In the genomic region with DNA sequence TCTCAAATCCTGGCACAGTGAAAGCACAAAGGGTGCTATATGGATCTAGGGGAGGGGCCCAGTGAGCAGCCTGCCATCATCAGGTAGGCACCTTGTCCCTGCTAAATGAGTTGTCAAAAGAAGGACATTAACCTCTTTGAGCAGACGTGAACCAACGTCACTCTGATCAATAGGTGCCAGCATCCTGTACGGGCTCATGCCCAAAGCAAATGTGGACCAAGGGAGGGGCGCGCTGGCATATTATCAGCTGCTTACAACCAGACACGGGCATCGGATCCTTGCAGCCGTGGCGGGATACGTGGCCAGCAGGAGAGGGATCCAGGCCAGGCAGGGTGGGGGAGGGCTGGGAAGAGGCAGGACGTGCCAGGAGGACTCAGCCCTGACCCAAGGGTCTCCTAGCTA, we compare ENCODE assay signal across 30 cellular contexts.
DNase-seq lines count a peak whose midpoint lies in the region; ATAC-seq, FAIRE-seq and TF ChIP-seq lines count a peak whose summit lies in the region.
"Had no signal": no experiment of that assay in that cellular context is flagged by ENCODE, and none has a peak within 500 bp of the region (broad histone marks: within the 10 kb centered on the region; RNA-seq: fewer than 3 reads in every experiment).

No MANE protein-coding gene starts in this region.

- H3K4me3 Mint-ChIP-seq in chondrocyte (ENCODE audit: unreplicated experiment): no peak overlapping the region
- no peak overlapping the region for H3K4me3 Mint-ChIP-seq in nephron
- H3K4me3 Mint-ChIP-seq: activated CD4-positive, alpha-beta T cell treated with anti-CD3 and anti-CD28 coated beads, Interleukin-2, amount 10 ng/mL, durations not matched to agents 7 days and 5 days; activated naive CD4-positive, alpha-beta T cell treated with anti-CD3 and anti-CD28 coated beads for 36 hours; activated T-cell treated with anti-CD3 and anti-CD28 coated beads, Interleukin-2, amount 50 U/mL, for 4 hours; CD8-positive, alpha-beta memory T cell; stimulated activated memory B cell treated with anti-CD40 and anti-IgM and Interleukin-4, amounts not matched to agents 10 μg/mL and 1 μg/mL and 100 μg/mL, for 72 hours; WTC11 had no signal

- no TSS peak for BruUV-seq in HepG2 (replicated peaks; lab: Mats Ljungman, UMichigan)

- no peaks in the 10 kb centered on the region for H3K79me2 ChIP-seq in HepG2 (ENCODE audit: insufficient read depth, low read length)
- H3K79me2 ChIP-seq: parathyroid adenoma had no signal

- H3K36me3 ChIP-seq in liver (ENCODE audit: control insufficient read depth in 4 of 4, insufficient read depth in 3 of 4, low read depth in 1 of 4, low read length in 3 of 4) (no peaks in the 10 kb centered on the region), HepG2 (replicated peaks in 1 of 2; ENCODE audit: control insufficient read depth in 1 of 2, insufficient read depth in 2 of 2, low read length in 2 of 2) (no peaks in the 10 kb centered on the region)

- in situ Hi-C loops in HepG2 (cut with HindIII; ENCODE audit: extremely low pct_ligation_motif_present, low pct_unique_long_range_greater_than_20kb): no loop called here

- no peak overlapping the region for H3K4me3 ChIP-seq in liver (ENCODE audit: low read depth in 1 of 3, low read length in 3 of 3)
- H3K4me3 ChIP-seq in HepG2 (replicated peaks in 1 of 3; ENCODE audit: insufficient read depth in 1 of 3, low read depth in 2 of 3, low read length in 3 of 3): no peak overlapping the region
- H3K4me3 ChIP-seq: PC-9 had no signal

- H3K36me3 Mint-ChIP-seq in chondrocyte (ENCODE audit: low read depth) (peaks cover 3% of the 10 kb centered on the region), nephron (ENCODE audit: low read depth) (no peaks in the 10 kb centered on the region)
- H3K36me3 Mint-ChIP-seq: stimulated activated memory B cell treated with anti-CD40 and anti-IgM and Interleukin-4, amounts not matched to agents 10 μg/mL and 1 μg/mL and 100 μg/mL, for 72 hours had no signal

- H4K20me1 ChIP-seq in HepG2 (ENCODE audit: insufficient read depth, low read length): no peaks in the 10 kb centered on the region

- H3K9me3 ChIP-seq in liver (ENCODE audit: control insufficient read depth in 4 of 4, low read length in 3 of 4) (no peaks in the 10 kb centered on the region), HepG2 (ENCODE audit: low read length) (no peaks in the 10 kb centered on the region)

- CTCF ChIA-PET in HepG2 (lab: Yijun Ruan, JAX; ENCODE audit: low intra/inter-chr PET ratio, low total read pairs): no interaction called here

- H3K27ac ChIP-seq in liver (ENCODE audit: low read depth in 1 of 2, low read length in 2 of 2) (peak overlapping the region; percentile 60 to 75), HepG2 (ENCODE audit: extremely low read length, insufficient read depth, low read length) (no peak overlapping the region)
- H3K27ac ChIP-seq: epithelial cell of prostate, parathyroid adenoma, PC-9 had no signal

- no peak for DNase-seq in HepG2 (ENCODE audit: low spot score)
- DNase-seq in chondrocyte (ENCODE audit: low spot score): peak; percentile 55
- no peak for DNase-seq in stimulated activated CD4-positive, alpha-beta T cell treated with anti-CD3 and anti-CD28 coated beads, Interleukin-1b, Interleukin-23, amount 100 ng/mL, for 48 hours
- DNase-seq in activated T-cell treated with anti-CD3 and anti-CD28 coated beads, Interleukin-2, amount 50 U/mL, for 48 hours: no peak
- DNase-seq: activated CD4-positive, alpha-beta T cell treated with anti-CD3 and anti-CD28 coated beads, Interleukin-2, amount 10 ng/mL, durations not matched to agents 7 days and 5 days; activated naive CD4-positive, alpha-beta T cell treated with anti-CD3 and anti-CD28 coated beads for 36 hours; activated T-cell treated with anti-CD3 and anti-CD28 coated beads, Interleukin-2, amount 50 U/mL, for 4 hours; AML-193; CD8-positive, alpha-beta memory T cell; DMS79 treated with DMSO at 0.1 percent for 48 hours; effector CD8-positive, alpha-beta T cell; GF-D8; right cardiac atrium; Right ventricle myocardium superior; stimulated activated CD4-positive, alpha-beta T cell treated with anti-CD3 and anti-CD28 coated beads, Interleukin-12 subunit alpha, Interleukin-12 subunit beta, amount 100 ng/mL, for 4 hours; stimulated activated CD4-positive, alpha-beta T cell treated with anti-CD3 and anti-CD28 coated beads, Interleukin-4, amount 100 ng/mL, for 24 hours; T1000 had no signal

- H3K4me2 ChIP-seq in HepG2 (ENCODE audit: low read depth, low read length): no peak overlapping the region

- no peak for TF ChIP-seq EP300 in HepG2 (IDR thresholded peaks at IDR 0.05; ENCODE audit: low read depth in 2 of 2, low read length in 2 of 2)
- TF ChIP-seq EP300 in HepG2 (CRISPR knock-in tag; IDR thresholded peaks at IDR 0.05; ENCODE audit: borderline replicate concordance): no peak

- H3K4me1 Mint-ChIP-seq in chondrocyte (ENCODE audit: low read depth) (peaks cover 58% of the 10 kb centered on the region), nephron (peaks cover 48% of the 10 kb centered on the region)
- H3K4me1 Mint-ChIP-seq: activated CD4-positive, alpha-beta T cell treated with anti-CD3 and anti-CD28 coated beads, Interleukin-2, amount 10 ng/mL, durations not matched to agents 7 days and 5 days; stimulated activated memory B cell treated with anti-CD40 and anti-IgM and Interleukin-4, amounts not matched to agents 10 μg/mL and 1 μg/mL and 100 μg/mL, for 72 hours had no signal

- H3K9me3 Mint-ChIP-seq in chondrocyte (ENCODE audit: low read depth) (peaks cover 4% of the 10 kb centered on the region), nephron (no peaks in the 10 kb centered on the region)
- H3K9me3 Mint-ChIP-seq: activated CD4-positive, alpha-beta T cell treated with anti-CD3 and anti-CD28 coated beads, Interleukin-2, amount 10 ng/mL, durations not matched to agents 7 days and 5 days; activated naive CD4-positive, alpha-beta T cell treated with anti-CD3 and anti-CD28 coated beads for 36 hours; activated T-cell treated with anti-CD3 and anti-CD28 coated beads, Interleukin-2, amount 50 U/mL, for 4 hours; CD8-positive, alpha-beta memory T cell; stimulated activated memory B cell treated with anti-CD40 and anti-IgM and Interleukin-4, amounts not matched to agents 10 μg/mL and 1 μg/mL and 100 μg/mL, for 72 hours had no signal

- 31% methylated on average over 11 of the region's 11 CpGs for WGBS in liver
- WGBS in HepG2 (ENCODE audit: low lambda C conversion rate): 17% methylated on average over 10 of the region's 11 CpGs

- ATAC-seq in HepG2: no peak
- ATAC-seq in GM18909 (IDR thresholded peaks at IDR 0.05; ENCODE audit: poor library complexity, unreplicated experiment): no peak
- ATAC-seq in HG03135 (IDR thresholded peaks at IDR 0.05; ENCODE audit: unreplicated experiment): no peak
- ATAC-seq: activated T-cell treated with anti-CD3 and anti-CD28 coated beads, Interleukin-2, amount 50 U/mL, for 4 hours; right cardiac atrium; stimulated activated memory B cell treated with anti-CD40 and anti-IgM and Interleukin-4, amounts not matched to agents 10 μg/mL and 1 μg/mL and 100 μg/mL, for 72 hours; WTC11 had no signal

- peak in 1 of 2 donors; percentile 10 for TF ChIP-seq RAD21 in liver (IDR thresholded peaks at IDR 0.05)
- no peak for TF ChIP-seq RAD21 in HepG2 (CRISPR knock-in tag; IDR thresholded peaks at IDR 0.05)

- POLR2A ChIA-PET in HepG2 (lab: Yijun Ruan, JAX): no interaction called here

- intact Hi-C loops in HepG2 (cut with micrococcal nuclease; ENCODE audit: unreplicated experiment): no loop called here

- FAIRE-seq in HepG2 (lab: Jason Lieb, UNC): no peak
- FAIRE-seq: A204.1, bronchial epithelial cell, colon, islet of Langerhans had no signal

- TF ChIP-seq POLR2A in HepG2 (IDR thresholded peaks at IDR 0.05; ENCODE audit: insufficient read depth in 1 of 2, low read depth in 2 of 2, low read length in 2 of 2): no peak

- no peak overlapping the region for H2AFZ ChIP-seq in HepG2 (ENCODE audit: low read length)
- H2AFZ ChIP-seq: parathyroid adenoma had no signal

- H3K4me1 ChIP-seq in liver (ENCODE audit: control insufficient read depth in 4 of 4, insufficient read depth in 4 of 4, low read length in 3 of 4) (peaks cover 0 to 15% (median 2%) of the 10 kb centered on the region in 4 donors), HepG2 (ENCODE audit: insufficient read depth, low read length) (no peaks in the 10 kb centered on the region)
- H3K4me1 ChIP-seq: parathyroid adenoma had no signal

- TF ChIP-seq CTCF in liver (IDR thresholded peaks at IDR 0.05; ENCODE audit: low read depth, low read length, missing input control) (no peak), HepG2 (CRISPR knock-in tag; IDR thresholded peaks at IDR 0.05) (no peak), chondrocyte (IDR thresholded peaks at IDR 0.05) (no peak), nephron (IDR thresholded peaks at IDR 0.05; ENCODE audit: unreplicated experiment in 3 of 3) (no peak)

- H3K9ac ChIP-seq in liver (ENCODE audit: low read depth in 1 of 2, low read length in 2 of 2) (no peak overlapping the region), HepG2 (ENCODE audit: insufficient read depth, low read depth, low read length) (no peak overlapping the region)
- H3K9ac ChIP-seq: parathyroid adenoma had no signal

- H3K27me3 Mint-ChIP-seq in chondrocyte (ENCODE audit: low read depth): no peaks in the 10 kb centered on the region
- H3K27me3 Mint-ChIP-seq in nephron (ENCODE audit: low read depth): peaks cover 17% of the 10 kb centered on the region
- H3K27me3 Mint-ChIP-seq: activated CD4-positive, alpha-beta T cell treated with anti-CD3 and anti-CD28 coated beads, Interleukin-2, amount 10 ng/mL, durations not matched to agents 7 days and 5 days had no signal

- no peak overlapping the region for H3K27ac Mint-ChIP-seq in chondrocyte (ENCODE audit: unreplicated experiment)
- H3K27ac Mint-ChIP-seq in nephron: peak overlapping the region; percentile 24 to 94 (median 94)
- H3K27ac Mint-ChIP-seq: activated CD4-positive, alpha-beta T cell treated with anti-CD3 and anti-CD28 coated beads, Interleukin-2, amount 10 ng/mL, durations not matched to agents 7 days and 5 days; activated naive CD4-positive, alpha-beta T cell treated with anti-CD3 and anti-CD28 coated beads for 36 hours; CD8-positive, alpha-beta memory T cell; stimulated activated memory B cell treated with anti-CD40 and anti-IgM and Interleukin-4, amounts not matched to agents 10 μg/mL and 1 μg/mL and 100 μg/mL, for 72 hours; WTC11 had no signal

- H3K27me3 ChIP-seq in liver (ENCODE audit: control insufficient read depth in 4 of 4, insufficient read depth in 4 of 4, low read length in 3 of 4) (no peaks in the 10 kb centered on the region), HepG2 (ENCODE audit: control insufficient read depth in 1 of 2, insufficient read depth in 2 of 2, low read length in 2 of 2) (peaks cover 1 to 39% of the 10 kb centered on the region in 2 experiments; a peak in 3 of 5 replicates)

TF ChIP-seq in liver, 16 proteins besides CTCF, POLR2A, EP300 and RAD21 (continues in another document):
- TF ChIP-seq JUND (IDR thresholded peaks at IDR 0.05): no peak
